ENCODE assay signal across 8 cellular contexts in genomic region chr17:73166731-73167581, GRCh38. TPM values are rescaled to one million over a fixed set of nuclear protein-coding genes. Genes with fewer than 3 reads are reported as not detected.
A peak's percentile ranks its signal among the peaks of the same experiment; 100 is the strongest.
DNase-seq lines count a peak whose midpoint lies in the region; ATAC-seq and TF ChIP-seq lines count a peak whose summit lies in the region.

No MANE protein-coding gene starts in this region.

- H3K27ac ChIP-seq in iPS-20b (ENCODE audit: low read length) (no peak overlapping the region), testis (no peak overlapping the region), transverse colon (no peak overlapping the region)

- H3K9ac ChIP-seq in iPS-20b (ENCODE audit: low read depth, low read length): no peak overlapping the region

- intact Hi-C loops in testis (cut with DNase I; ENCODE audit: low total_unique reads) (loop anchor here (10.0 kb wide), 1 partner anchor 172 kb away; no protein-coding TSS in a partner anchor), transverse colon (cut with DNase I; ENCODE audit: low total_unique reads) (no loop called here)

- in situ Hi-C loops in transverse colon (cut with MboI; ENCODE audit: low pct_ligation_motif_present in 1 of 4, low pct_unique_long_range_greater_than_20kb in 1 of 4, low sequenced_read_pairs in 3 of 4): loop anchor here in 2 of 4 donors (25.0 kb wide), 2 partner anchors 180 to 605 kb away; no protein-coding TSS in a partner anchor

- no peak for TF ChIP-seq POLR2A in testis (IDR thresholded peaks at IDR 0.05)
- no peak for TF ChIP-seq POLR2A in transverse colon (IDR thresholded peaks at IDR 0.05)

- no peaks in the 10 kb centered on the region for H3K36me3 ChIP-seq in iPS-20b (ENCODE audit: insufficient read depth, low read depth, low read length)
- H3K36me3 ChIP-seq in testis (ENCODE audit: low read depth, missing control alignments): no peaks in the 10 kb centered on the region
- no peaks in the 10 kb centered on the region for H3K36me3 ChIP-seq in transverse colon

- H3K27me3 ChIP-seq in iPS-20b (ENCODE audit: insufficient read depth, low read length) (peaks cover 66% of the 10 kb centered on the region), testis (no peaks in the 10 kb centered on the region), transverse colon (peaks cover 69% of the 10 kb centered on the region)

- TF ChIP-seq CTCF in testis (IDR thresholded peaks at IDR 0.05) (no peak), transverse colon (IDR thresholded peaks at IDR 0.05) (no peak)

- TF ChIP-seq EP300 in transverse colon (IDR thresholded peaks at IDR 0.05; ENCODE audit: low read depth): no peak

- 58 to 63% methylated on average over 8 of the region's 8 CpGs for WGBS in testis, 2 donors
- 35 to 44% methylated on average over 3 to 8 of the region's 8 CpGs for WGBS in transverse colon (ENCODE audit: low coverage in 1 of 2), 2 donors

- peaks cover 4% of the 10 kb centered on the region; the same call in 1 of the 2 replicates for H3K4me1 ChIP-seq in iPS-20b (ENCODE audit: insufficient read depth, low read length)
- H3K4me1 ChIP-seq in testis: peaks cover 7% of the 10 kb centered on the region
- H3K4me1 ChIP-seq in transverse colon: peaks cover 0 to 27% (median 26%) of the 10 kb centered on the region in 4 donors

- H3K9me3 ChIP-seq in iPS-20b (ENCODE audit: insufficient read depth, low read depth, low read length): no peaks in the 10 kb centered on the region
- no peaks in the 10 kb centered on the region for H3K9me3 ChIP-seq in testis
- H3K9me3 ChIP-seq in transverse colon: no peaks in the 10 kb centered on the region

- DNase-seq in CMK (ENCODE audit: low read depth) (peak; percentile 65), SK-N-DZ (ENCODE audit: low spot score) (peak; percentile 40), T-helper 9 cell (no peak), testis (no peak), DMS114 treated with DMSO at 0.1 percent for 48 hours (lab: John Stamatoyannopoulos, UW; ENCODE audit: unreplicated experiment) (no peak), transverse colon (no peak)

- peak overlapping the region; percentile 84; the same call in 1 of the 2 replicates for H3K4me3 ChIP-seq in iPS-20b (ENCODE audit: low read length)
- H3K4me3 ChIP-seq in testis: no peak overlapping the region
- H3K4me3 ChIP-seq in transverse colon: peak overlapping the region in 1 of 4 donors; percentile 46

- peak; percentile 27 for ATAC-seq in GM21423 (IDR thresholded peaks at IDR 0.05; ENCODE audit: unreplicated experiment)

RNA-seq across cellular contexts. Expression of gene SSTR2, which starts 2.1 kb away (rescaled TPM):
- 6.3 and 9.3 TPM in 2 replicates for polyA plus RNA-seq in SK-N-DZ (2014; cell fraction: cytosol; rRNA removed)
- 2.3 TPM in 2 replicates for polyA plus RNA-seq in SK-N-DZ (2014; cell fraction: nucleus; rRNA removed)
- total RNA-seq in testis (under 1 TPM; 0.25 to 0.31 TPM), transverse colon (1 to 10 TPM in 2 of 4 donors, under 1 TPM in 2; under 0.01 to 1.7 (median 0.81) TPM)
- 0.29 TPM for polyA plus RNA-seq in testis (ENCODE audit: insufficient read depth, low read depth, low replicate concordance)

RNA-seq across cellular contexts. Expression of gene COG1, which starts 25.9 kb away (rescaled TPM):
- polyA plus RNA-seq in SK-N-DZ (2014; cell fraction: cytosol; rRNA removed): 22.9 and 29.5 TPM in 2 replicates
- polyA plus RNA-seq in SK-N-DZ (2014; cell fraction: nucleus; rRNA removed): 42.5 and 60.0 TPM in 2 replicates
- 10 to 100 TPM; 56.3 to 58.3 TPM for total RNA-seq in testis
- polyA plus RNA-seq in testis (ENCODE audit: insufficient read depth, low read depth, low replicate concordance): 61.8 TPM
- total RNA-seq in transverse colon: 100 to 1,000 TPM in 1 of 4 donors, 10 to 100 TPM in 3; 54.2 to 126 (median 69.1) TPM

Comparison
In these comparisons a context has a peak if more than half of its experiments do, and no peak if none do; other contexts are left out.
1. DNase-seq: peak in CMK (single experiment) and SK-N-DZ (single experiment); none in T-helper 9 cell (single experiment), testis (single experiment), DMS114 treated with DMSO at 0.1 percent for 48 hours (single experiment) and transverse colon (single experiment).